8 cellular contexts compared by ENCODE assay signal in genomic region chr2:62505649-62506420, GRCh38. TPM values are rescaled to one million over a fixed set of nuclear protein-coding genes. Genes with fewer than 3 reads are reported as not detected.
DNase-seq lines count a peak whose midpoint lies in the region; TF ChIP-seq lines count a peak whose summit lies in the region.

A gene with protein sequence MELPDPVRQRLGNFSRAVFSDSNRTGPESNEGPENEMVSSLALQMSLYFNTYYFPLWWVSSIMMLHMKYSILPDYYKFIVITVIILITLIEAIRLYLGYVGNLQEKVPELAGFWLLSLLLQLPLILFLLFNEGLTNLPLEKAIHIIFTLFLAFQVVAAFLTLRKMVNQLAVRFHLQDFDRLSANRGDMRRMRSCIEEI (minus strand): TSS chr2:62506195. CDS start chr2:62506129, 66 bp downstream.

- H3K9ac ChIP-seq in GM23248 (peak within 1 kb of the TSS; percentile 84), parathyroid adenoma (peak within 1 kb of the TSS; percentile 12)

- in situ Hi-C loops in GM23248 (cut with MboI) = no loop called here
- in situ Hi-C loops in KBM-7 (cut with MboI; ENCODE audit: low pct_unique_long_range_greater_than_20kb, low sequenced_read_pairs) = no loop called here

- H2AFZ ChIP-seq in GM23248 = peak within 1 kb of the TSS; percentile 95
- peak within 1 kb of the TSS; percentile 90 for H2AFZ ChIP-seq in PC-9
- H2AFZ ChIP-seq in parathyroid adenoma = peak within 1 kb of the TSS; percentile 90

- CTCF ChIA-PET in PC-9 (lab: Charles Lee) = interaction anchor here (0.6 to 1.0 kb wide), 3 partner anchors 35 to 220 kb away, joined by 3 to 11 read pairs (median 3); no protein-coding TSS in a partner anchor

- H3K4me3 ChIP-seq in GM23248 (peak within 1 kb of the TSS; percentile 80), PC-9 (peak within 1 kb of the TSS; percentile 59), left ventricle myocardium inferior (peak within 1 kb of the TSS; percentile 75), parathyroid adenoma (ENCODE audit: low read depth, low read length) (peak within 1 kb of the TSS; percentile 84)

- H3F3A ChIP-seq in GM23248 (ENCODE audit: insufficient read depth) (peaks cover 5% of the 10 kb centered on the region; the same call in 1 of the 2 replicates), PC-9 (ENCODE audit: insufficient read depth, low read depth) (peaks cover 30% of the 10 kb centered on the region)

- peak within 1 kb of the TSS; percentile 80 for H3K27ac ChIP-seq in GM23248
- H3K27ac ChIP-seq in PC-9 = peak within 1 kb of the TSS; percentile 77
- peak within 1 kb of the TSS; percentile 92 for H3K27ac ChIP-seq in left ventricle myocardium inferior (replicated peaks)
- H3K27ac ChIP-seq in parathyroid adenoma = peak within 1 kb of the TSS; percentile 91

- intact Hi-C loops in PC-9 (cut with micrococcal nuclease; ENCODE audit: unreplicated experiment) = loop anchor here (1.0 to 2.0 kb wide), 2 partner anchors 155 to 199 kb away; partner anchors contain the start of gene EHBP1
- intact Hi-C loops in left ventricle myocardium inferior (cut with micrococcal nuclease) = no loop called here

- no peaks in the 10 kb centered on the region for H3K79me2 ChIP-seq in GM23248 (ENCODE audit: insufficient read depth)
- H3K79me2 ChIP-seq in PC-9 (ENCODE audit: low read depth) = 0 out of 2 replicates have a peak, but pooled peaks cover 7% of the 10 kb centered on the region
- H3K79me2 ChIP-seq in parathyroid adenoma = no peaks in the 10 kb centered on the region

- H4K20me1 ChIP-seq in GM23248 (ENCODE audit: insufficient read depth) (no peaks in the 10 kb centered on the region), PC-9 (ENCODE audit: insufficient read depth) (no peaks in the 10 kb centered on the region)

- 1% methylated on average over 64 to 73 of the region's 76 CpGs for WGBS in GM23248 (ENCODE audit: low coverage in 1 of 2, low lambda C conversion rate in 2 of 2, missing lambda C conversion rate in 2 of 2), 2 experiments

- H3K9me2 ChIP-seq in GM23248 (ENCODE audit: insufficient read depth) = no peaks in the 10 kb centered on the region
- peaks cover 6% of the 10 kb centered on the region; the same call in 1 of the 2 replicates for H3K9me2 ChIP-seq in PC-9 (ENCODE audit: insufficient read depth)

- no peaks in the 10 kb centered on the region for H3K36me3 ChIP-seq in GM23248 (ENCODE audit: low read depth)
- peaks cover 4% of the 10 kb centered on the region; the same call in 1 of the 2 replicates for H3K36me3 ChIP-seq in PC-9 (ENCODE audit: low read depth)
- H3K36me3 ChIP-seq in left ventricle myocardium inferior = no peaks in the 10 kb centered on the region
- H3K36me3 ChIP-seq in parathyroid adenoma (ENCODE audit: control insufficient read depth, insufficient read depth, low read length) = peaks cover 3% of the 10 kb centered on the region

- DNase-seq in GM04504 (ENCODE audit: low read depth) = peak; percentile 87
- peak; percentile 95 for DNase-seq in GM23248
- DNase-seq in KBM-7 = peak; percentile 92
- DNase-seq in PC-9 = peak; percentile 77 to 94
- peak; percentile 53 to 98 (median 89) for DNase-seq in anterior cingulate cortex (lab: John Stamatoyannopoulos, UW)
- DNase-seq in left ventricle myocardium inferior = peak; percentile 94
- no peak for DNase-seq in effector CD4-positive, alpha-beta T cell

- POLR2A ChIA-PET in PC-9 (lab: Charles Lee; ENCODE audit: unreplicated experiment) = interaction anchor here (0.5 to 0.7 kb wide), 7 partner anchors 71 to 1365 kb away, joined by 3 to 9 read pairs (median 5); no protein-coding TSS in a partner anchor

- H3K9me3 ChIP-seq in GM23248 (ENCODE audit: low read depth) = no peaks in the 10 kb centered on the region
- no peaks in the 10 kb centered on the region for H3K9me3 ChIP-seq in PC-9 (ENCODE audit: insufficient read depth, low read depth)
- H3K9me3 ChIP-seq in left ventricle myocardium inferior (replicated peaks) = no peaks in the 10 kb centered on the region
- no peaks in the 10 kb centered on the region for H3K9me3 ChIP-seq in parathyroid adenoma (ENCODE audit: control insufficient read depth, low read length)

- H3K27me3 ChIP-seq in GM23248 (replicated peaks; ENCODE audit: insufficient read depth) = no peaks in the 10 kb centered on the region
- no peaks in the 10 kb centered on the region for H3K27me3 ChIP-seq in PC-9 (ENCODE audit: insufficient read depth, low read depth)
- no peaks in the 10 kb centered on the region for H3K27me3 ChIP-seq in left ventricle myocardium inferior (ENCODE audit: low read depth)
- no peaks in the 10 kb centered on the region for H3K27me3 ChIP-seq in parathyroid adenoma (ENCODE audit: control insufficient read depth, insufficient read depth, low read length)

- BruUV-seq in PC-9 (replicated peaks; lab: Mats Ljungman, UMichigan) = TSS peak; percentile 34

- H3K4me1 ChIP-seq in GM23248 (ENCODE audit: insufficient read depth) (peaks cover 25% of the 10 kb centered on the region), PC-9 (replicated peaks; ENCODE audit: insufficient read depth) (peaks cover 57% of the 10 kb centered on the region), left ventricle myocardium inferior (peaks cover 15% of the 10 kb centered on the region), parathyroid adenoma (no peaks in the 10 kb centered on the region)

- peak within 1 kb of the TSS; percentile 87 for H3K4me2 ChIP-seq in GM23248 (ENCODE audit: unreplicated experiment)
- H3K4me2 ChIP-seq in PC-9 = peak within 1 kb of the TSS; percentile 93
- H3K4me2 ChIP-seq in parathyroid adenoma (ENCODE audit: low read length) = peak within 1 kb of the TSS; percentile 79

- TF ChIP-seq CTCF in PC-9 (conservative IDR thresholded peaks at IDR 0.05) (no peak), left ventricle myocardium inferior (IDR thresholded peaks at IDR 0.05; ENCODE audit: borderline replicate concordance) (no peak), parathyroid adenoma (IDR thresholded peaks at IDR 0.05) (no peak)

RNA-seq across cellular contexts. Expression of the gene that starts here (rescaled TPM):
- total RNA-seq in GM23248 (2014; rRNA removed; shearing (Covaris generic)) = 3.7 and 8.3 TPM in 2 replicates
- polyA plus RNA-seq in GM23248 (2016; fragmentation: Nextera tagmentation; extraction: Ambion mirVana) = 5.7 and 6.0 TPM in 2 replicates
- total RNA-seq in PC-9 (2021) = 7.6 and 11.0 TPM in 2 replicates
- total RNA-seq in left ventricle myocardium inferior = 2.2 TPM
